ENCODE assay signal across 11 cellular contexts in the genomic region with DNA sequence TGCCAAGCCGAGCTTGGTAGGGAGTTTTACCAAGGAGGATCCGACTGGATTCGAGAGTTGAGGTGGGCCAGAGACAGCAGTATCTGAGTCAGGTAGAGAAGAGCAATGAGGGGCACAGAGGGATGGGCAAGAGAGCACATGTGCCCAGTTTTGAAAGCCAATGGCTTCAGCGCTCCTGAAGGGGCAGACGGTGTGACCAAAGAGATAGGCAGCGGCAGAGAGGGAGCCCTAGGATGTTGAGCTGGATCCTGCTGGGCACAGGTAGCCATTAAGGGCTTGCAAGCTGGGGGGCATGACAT. TPM values are rescaled to one million over a fixed set of nuclear protein-coding genes. Genes with fewer than 3 reads are reported as not detected.
A peak's percentile ranks its signal among the peaks of the same experiment; 100 is the strongest.
DNase-seq lines count a peak whose midpoint lies in the region; ATAC-seq, FAIRE-seq and TF ChIP-seq lines count a peak whose summit lies in the region.
"Had no signal": no experiment of that assay in that cellular context is flagged by ENCODE, and none has a peak within 500 bp of the region (broad histone marks: within the 10 kb centered on the region; RNA-seq: fewer than 3 reads in every experiment).

No MANE protein-coding gene starts in this region.

- H3K4me2 ChIP-seq in HepG2 (ENCODE audit: low read depth, low read length) = peak overlapping the region; percentile 98

- TSS peak; percentile 68 for BruUV-seq in HepG2 (replicated peaks; lab: Mats Ljungman, UMichigan)

- no peak overlapping the region for H2AFZ ChIP-seq in HepG2 (ENCODE audit: low read length)

- H3K4me1 ChIP-seq in HepG2 (ENCODE audit: insufficient read depth, low read length) = peaks cover 74% of the 10 kb centered on the region
- peaks cover 8 to 46% (median 39%) of the 10 kb centered on the region in 4 donors for H3K4me1 ChIP-seq in stomach

- H3K36me3 ChIP-seq in WERI-Rb-1 (no peaks in the 10 kb centered on the region), HepG2 (replicated peaks in 1 of 2; ENCODE audit: control insufficient read depth in 1 of 2, insufficient read depth in 2 of 2, low read length in 2 of 2) (peaks cover 26 to 38% of the 10 kb centered on the region in 2 experiments), stomach (peaks cover 0 to 18% (median 3%) of the 10 kb centered on the region in 4 donors)

- 0% methylated on average over 6 of the region's 6 CpGs for WGBS in HepG2 (ENCODE audit: low lambda C conversion rate)
- WGBS in stomach, 5 donors = 43 to 61% (median 48%) methylated on average over 6 of the region's 6 CpGs

- peak overlapping the region; percentile 46; the same call in 1 of the 2 replicates for H3K27ac ChIP-seq in WERI-Rb-1
- peak overlapping the region; percentile 100 for H3K27ac ChIP-seq in HepG2 (ENCODE audit: extremely low read length, insufficient read depth, low read length)
- H3K27ac ChIP-seq in stomach = peak overlapping the region; percentile 16 to 80 (median 68)

- ATAC-seq in HepG2 = no peak

- H3K79me2 ChIP-seq in HepG2 (ENCODE audit: insufficient read depth, low read length) = peaks cover 45% of the 10 kb centered on the region

- H3K4me3 Mint-ChIP-seq in T-helper 1 cell treated with Interleukin-12 subunit alpha and Interleukin-12 subunit beta and Interleukin-4 antibody, amounts not matched to agents 30 μg/mL and 1 μg/mL, for 36 hours = peak overlapping the region; percentile 43
- no peak overlapping the region for H3K4me3 Mint-ChIP-seq in HFFc6

- TF ChIP-seq POLR2A in HepG2 (IDR thresholded peaks at IDR 0.05; ENCODE audit: insufficient read depth in 1 of 2, low read depth in 2 of 2, low read length in 2 of 2) (no peak; a peak in 1 of 4 replicates), stomach (IDR thresholded peaks at IDR 0.05) (no peak)

- H3K4me3 ChIP-seq in WERI-Rb-1 (ENCODE audit: low read depth, low read length) (peak overlapping the region; percentile 60), HepG2 (replicated peaks in 1 of 3; ENCODE audit: insufficient read depth in 1 of 3, low read depth in 2 of 3, low read length in 3 of 3) (peak overlapping the region; percentile 91 to 99 (median 93)), stomach (peak overlapping the region; percentile 50 to 56 (median 52))

- TF ChIP-seq CTCF in WERI-Rb-1 (IDR thresholded peaks at IDR 0.05; ENCODE audit: low read depth, low read length) = no peak
- TF ChIP-seq CTCF in HepG2 (CRISPR knock-in tag; IDR thresholded peaks at IDR 0.05) = no peak
- TF ChIP-seq CTCF in stomach (IDR thresholded peaks at IDR 0.05) = no peak
- no peak for TF ChIP-seq CTCF in HFFc6 (IDR thresholded peaks at IDR 0.05)

- H3K27me3 Mint-ChIP-seq in T-helper 1 cell treated with Interleukin-12 subunit alpha and Interleukin-12 subunit beta and Interleukin-4 antibody, amounts not matched to agents 30 μg/mL and 1 μg/mL, for 36 hours (ENCODE audit: low read depth) = peaks cover 32% of the 10 kb centered on the region
- H3K27me3 Mint-ChIP-seq in HFFc6 (ENCODE audit: insufficient read depth) = peaks cover 20% of the 10 kb centered on the region

- intact Hi-C loops in HepG2 (cut with micrococcal nuclease; ENCODE audit: unreplicated experiment) (loop anchor here (2.0 kb wide), 2 partner anchors 15 to 65 kb away; partner anchors contain the start of gene ZNF346), stomach (cut with DNase I; ENCODE audit: low total_unique reads) (no loop called here), posterior vena cava (cut with DNase I) (no loop called here)

- in situ Hi-C loops in HepG2 (cut with HindIII; ENCODE audit: extremely low pct_ligation_motif_present, low pct_unique_long_range_greater_than_20kb) = no loop called here

- TF ChIP-seq EP300 in HepG2 (IDR thresholded peaks at IDR 0.05; ENCODE audit: low read depth in 2 of 2, low read length in 2 of 2) = no peak
- no peak for TF ChIP-seq EP300 in HepG2 (CRISPR knock-in tag; IDR thresholded peaks at IDR 0.05; ENCODE audit: borderline replicate concordance)
- TF ChIP-seq EP300 in stomach (IDR thresholded peaks at IDR 0.05) = no peak

- H3K27ac Mint-ChIP-seq in T-helper 1 cell treated with Interleukin-12 subunit alpha and Interleukin-12 subunit beta and Interleukin-4 antibody, amounts not matched to agents 30 μg/mL and 1 μg/mL, for 36 hours = no peak overlapping the region
- H3K27ac Mint-ChIP-seq in HFFc6 = no peak overlapping the region
- H3K27ac Mint-ChIP-seq: IgD-negative memory B cell had no signal

- H3K27me3 ChIP-seq in WERI-Rb-1 (ENCODE audit: insufficient read depth, low read depth, severe bottlenecking) (no peaks in the 10 kb centered on the region), HepG2 (ENCODE audit: control insufficient read depth in 1 of 2, insufficient read depth in 2 of 2, low read length in 2 of 2) (no peaks in the 10 kb centered on the region; a peak in 1 of 5 replicates), stomach (peaks cover 0 to 29% (median 0%) of the 10 kb centered on the region in 3 donors)

- peaks cover 10% of the 10 kb centered on the region for H3K4me1 Mint-ChIP-seq in T-helper 1 cell treated with Interleukin-12 subunit alpha and Interleukin-12 subunit beta and Interleukin-4 antibody, amounts not matched to agents 30 μg/mL and 1 μg/mL, for 36 hours (ENCODE audit: low read depth)
- H3K4me1 Mint-ChIP-seq in HFFc6 (ENCODE audit: low read depth) = 0 out of 2 replicates have a peak, but pooled peaks cover 6% of the 10 kb centered on the region

- peaks cover 7% of the 10 kb centered on the region; the same call in 1 of the 2 replicates for H4K20me1 ChIP-seq in HepG2 (ENCODE audit: insufficient read depth, low read length)

- H3K9ac ChIP-seq in HepG2 (ENCODE audit: insufficient read depth, low read depth, low read length) = peak overlapping the region; percentile 99

- H3K9me3 Mint-ChIP-seq in T-helper 1 cell treated with Interleukin-12 subunit alpha and Interleukin-12 subunit beta and Interleukin-4 antibody, amounts not matched to agents 30 μg/mL and 1 μg/mL, for 36 hours = no peaks in the 10 kb centered on the region
- no peaks in the 10 kb centered on the region for H3K9me3 Mint-ChIP-seq in HFFc6
- H3K9me3 Mint-ChIP-seq: IgD-negative memory B cell had no signal

- no peaks in the 10 kb centered on the region for H3K36me3 Mint-ChIP-seq in T-helper 1 cell treated with Interleukin-12 subunit alpha and Interleukin-12 subunit beta and Interleukin-4 antibody, amounts not matched to agents 30 μg/mL and 1 μg/mL, for 36 hours (ENCODE audit: low read depth)
- H3K36me3 Mint-ChIP-seq in HFFc6 (ENCODE audit: low read depth) = no peaks in the 10 kb centered on the region
- H3K36me3 Mint-ChIP-seq: IgD-negative memory B cell had no signal

- TF ChIP-seq RAD21 in HepG2 (CRISPR knock-in tag; IDR thresholded peaks at IDR 0.05) = no peak

- no peaks in the 10 kb centered on the region for H3K9me3 ChIP-seq in WERI-Rb-1 (ENCODE audit: severe bottlenecking)
- no peaks in the 10 kb centered on the region for H3K9me3 ChIP-seq in HepG2 (ENCODE audit: low read length)
- no peaks in the 10 kb centered on the region for H3K9me3 ChIP-seq in stomach

- CTCF ChIA-PET in HepG2 (lab: Yijun Ruan, JAX; ENCODE audit: low intra/inter-chr PET ratio, low total read pairs) = interaction anchor here (0.8 to 1.6 kb wide), 2 partner anchors 24 to 26 kb away, joined by 3 to 10 read pairs; no protein-coding TSS in a partner anchor

- POLR2A ChIA-PET in HepG2 (lab: Yijun Ruan, JAX) = interaction anchor here (0.6 to 7.7 kb wide), 33 partner anchors 7 to 1066 kb away, joined by 3 to 293 read pairs (median 4); partner anchors contain the start of genes LMAN2, PDLIM7, RNF44 and TSPAN17

- FAIRE-seq in HepG2 (lab: Jason Lieb, UNC) = no peak

- DNase-seq in T-helper 1 cell (no peak), WERI-Rb-1 (no peak), HepG2 (ENCODE audit: low spot score) (no peak), stomach (no peak), HFFc6 (no peak), HuH-7.5 (ENCODE audit: low spot score) (no peak), posterior vena cava (ENCODE audit: low spot score) (no peak)
- DNase-seq: foreskin fibroblast, NCI-H345 had no signal

RNA-seq across cellular contexts. Expression of gene FGFR4, which starts 0.9 kb away (rescaled TPM):
- 109 and 219 TPM in 2 replicates for total RNA-seq in HepG2 (2016; rRNA removed; fragmentation: Illumina TruSeq; extraction: Trizol)
- total RNA-seq in HepG2 (2016; cell fraction: cytosol; rRNA removed; fragmentation: Illumina TruSeq; extraction: Trizol; ENCODE audit: low read depth) = 52.3 and 56.4 TPM in 2 replicates
- 90.0 and 222 TPM in 2 replicates for total RNA-seq in HepG2 (2016; cell fraction: insoluble cytoplasmic fraction; rRNA removed; fragmentation: Illumina TruSeq; extraction: Trizol)
- 106 and 116 TPM in 2 replicates for total RNA-seq in HepG2 (2016; cell fraction: membrane; rRNA removed; fragmentation: Illumina TruSeq; extraction: Trizol)
- 196 and 244 TPM in 2 replicates for total RNA-seq in HepG2 (2016; cell fraction: nucleus; rRNA removed; fragmentation: Illumina TruSeq; extraction: Trizol)
- 129 and 188 TPM in 2 replicates for polyA plus RNA-seq in HepG2 (2011; rRNA removed)
- polyA plus RNA-seq in HepG2 (2011; cell fraction: cytosol; rRNA removed) = 134 and 208 TPM in 2 replicates
- polyA plus RNA-seq in HepG2 (2011; cell fraction: nucleus; rRNA removed) = 419 and 525 TPM in 2 replicates
- polyA plus RNA-seq in HepG2 (2012) = 133 and 146 TPM in 2 replicates
- polyA plus RNA-seq in HepG2 (2016; cell fraction: cytosol; fragmentation: Illumina TruSeq; extraction: Trizol; ENCODE audit: low read depth) = 42.6 and 44.6 TPM in 2 replicates
- 85.7 and 113 TPM in 2 replicates for polyA plus RNA-seq in HepG2 (2016; cell fraction: insoluble cytoplasmic fraction; fragmentation: Illumina TruSeq; extraction: Trizol; ENCODE audit: low read depth)
- 86.4 and 98.3 TPM in 2 replicates for polyA plus RNA-seq in HepG2 (2016; cell fraction: membrane; fragmentation: Illumina TruSeq; extraction: Trizol; ENCODE audit: low read depth)
- polyA plus RNA-seq in HepG2 (2016; cell fraction: nucleus; fragmentation: Illumina TruSeq; extraction: Trizol; ENCODE audit: insufficient read depth, low read depth) = 453 and 457 TPM in 2 replicates
- polyA minus RNA-seq in HepG2 (2011; rRNA and poly(A)+ RNA removed; ENCODE audit: low replicate concordance) = 8.0 and 375 TPM in 2 replicates
- polyA minus RNA-seq in HepG2 (2011; cell fraction: cytosol; rRNA and poly(A)+ RNA removed) = 121 and 152 TPM in 2 replicates
- 148 and 160 TPM in 2 replicates for polyA minus RNA-seq in HepG2 (2011; cell fraction: nucleus; rRNA and poly(A)+ RNA removed)
- 100 to 1,000 TPM in 1 of 5 donors, 10 to 100 TPM in 3, 1 to 10 TPM in 1; 4.1 to 145 (median 11.0) TPM for total RNA-seq in stomach
- polyA plus RNA-seq in stomach = 10 to 100 TPM in 2 of 3 donors, 1 to 10 TPM in 1; 5.2 to 17.0 (median 15.9) TPM
- total RNA-seq in HFFc6 (2021; fragmentation: NEBNext Ultra II Directional; extraction: Animal tissue kit (Norgen Biotek cat#: 25700)) = under 1 TPM in 5 of 6 experiments, not detected in 1; 0.14 to 0.53 (median 0.33) TPM
- total RNA-seq in posterior vena cava = 1 to 10 TPM; 1.0 to 1.5 TPM

RNA-seq across cellular contexts. Expression of gene NSD1, which starts 45.9 kb away (rescaled TPM):
- total RNA-seq in HepG2 (2016; rRNA removed; fragmentation: Illumina TruSeq; extraction: Trizol) (0.09 and 0.18 TPM in 2 replicates), stomach (10 to 100 TPM; 17.5 to 69.9 (median 40.0) TPM), posterior vena cava (10 to 100 TPM; 60.5 to 67.6 TPM)
- under 0.01 TPM in 1 of 2 replicates, not detected in the other for total RNA-seq in HepG2 (2016; cell fraction: cytosol; rRNA removed; fragmentation: Illumina TruSeq; extraction: Trizol; ENCODE audit: low read depth)
- 0.04 and 0.09 TPM in 2 replicates for total RNA-seq in HepG2 (2016; cell fraction: insoluble cytoplasmic fraction; rRNA removed; fragmentation: Illumina TruSeq; extraction: Trizol)
- total RNA-seq in HepG2 (2016; cell fraction: membrane; rRNA removed; fragmentation: Illumina TruSeq; extraction: Trizol) = 0.10 and 0.12 TPM in 2 replicates
- 0.16 and 0.19 TPM in 2 replicates for total RNA-seq in HepG2 (2016; cell fraction: nucleus; rRNA removed; fragmentation: Illumina TruSeq; extraction: Trizol)
- polyA plus RNA-seq in HepG2 (2011; rRNA removed) (0.01 and 0.05 TPM in 2 replicates), stomach (1 to 10 TPM; 5.1 to 6.9 (median 5.9) TPM)
- polyA plus RNA-seq in HepG2 (2011; cell fraction: cytosol; rRNA removed) = under 0.01 and 0.01 TPM in 2 replicates
- polyA plus RNA-seq in HepG2 (2011; cell fraction: nucleus; rRNA removed) = 0.06 and 0.09 TPM in 2 replicates
- 0.01 TPM in 1 of 2 replicates, not detected in the other for polyA plus RNA-seq in HepG2 (2012)
- polyA plus RNA-seq in HepG2 (2016; cell fraction: cytosol; fragmentation: Illumina TruSeq; extraction: Trizol; ENCODE audit: low read depth) = not detected in 2 replicates
- polyA plus RNA-seq in HepG2 (2016; cell fraction: insoluble cytoplasmic fraction; fragmentation: Illumina TruSeq; extraction: Trizol; ENCODE audit: low read depth) = not detected in 2 replicates
- not detected in 2 replicates for polyA plus RNA-seq in HepG2 (2016; cell fraction: membrane; fragmentation: Illumina TruSeq; extraction: Trizol; ENCODE audit: low read depth)
- polyA plus RNA-seq in HepG2 (2016; cell fraction: nucleus; fragmentation: Illumina TruSeq; extraction: Trizol; ENCODE audit: insufficient read depth, low read depth) = 0.07 and 0.29 TPM in 2 replicates
- 0.12 and 50.5 TPM in 2 replicates for polyA minus RNA-seq in HepG2 (2011; rRNA and poly(A)+ RNA removed; ENCODE audit: low replicate concordance)
- 0.10 and 0.26 TPM in 2 replicates for polyA minus RNA-seq in HepG2 (2011; cell fraction: cytosol; rRNA and poly(A)+ RNA removed)
- 0.12 and 0.52 TPM in 2 replicates for polyA minus RNA-seq in HepG2 (2011; cell fraction: nucleus; rRNA and poly(A)+ RNA removed)
- total RNA-seq in HFFc6 (2021; fragmentation: NEBNext Ultra II Directional; extraction: Animal tissue kit (Norgen Biotek cat#: 25700)) = 10 to 100 TPM; 42.6 to 56.4 (median 48.4) TPM

Comparison
In these comparisons a context has a peak if more than half of its experiments do, and no peak if none do; other contexts are left out.
1. H3K27ac ChIP-seq: peak in every context shown above with its lines; median percentile 100 in HepG2; 68 in stomach; 46 in WERI-Rb-1.
2. RNA of gene NSD1, which starts 45.9 kb away (total RNA-seq): 60.5 to 67.6 TPM in posterior vena cava, 42.6 to 56.4 TPM in HFFc6 and 17.5 to 69.9 TPM in stomach; under 0.01 to 0.19 TPM in HepG2; every median in the first group is over 10 times any median in the second.
3. Peak in every context shown above with its lines, with median percentiles within 50 percentile points of each other: H3K4me3 ChIP-seq.